ENCODE assay signal across 23 cellular contexts in genomic region chr10:66259836-66260235, GRCh38.
A peak's percentile ranks its signal among the peaks of the same experiment; 100 is the strongest.
DNase-seq lines count a peak whose midpoint lies in the region; ATAC-seq and TF ChIP-seq lines count a peak whose summit lies in the region.
"Had no signal": no experiment of that assay in that cellular context is flagged by ENCODE, and none has a peak within 500 bp of the region (broad histone marks: within the 10 kb centered on the region; RNA-seq: fewer than 3 reads in every experiment).

No MANE protein-coding gene starts in this region.

- no peaks in the 10 kb centered on the region for H3K36me3 Mint-ChIP-seq in stimulated activated naive B cell treated with anti-CD40 and anti-IgM and Interleukin-4, amounts not matched to agents 10 μg/mL and 1 μg/mL and 100 μg/mL, for 72 hours
- no peaks in the 10 kb centered on the region for H3K36me3 Mint-ChIP-seq in stimulated activated effector memory CD8-positive, alpha-beta T cell treated with anti-CD3 and anti-CD28 coated beads, Interleukin-12 subunit alpha, Interleukin-12 subunit beta, amount 100 ng/mL, for 72 hours
- H3K36me3 Mint-ChIP-seq: CD4-positive, alpha-beta memory T cell; IgD-negative memory B cell had no signal

- no peaks in the 10 kb centered on the region for H3K27me3 ChIP-seq in tibial artery
- H3K27me3 ChIP-seq: BLaER1 treated with 17β-estradiol and CSF1 and Interleukin-3, amounts not matched to agents 10 nM and 100 nM had no signal

- ATAC-seq in HG02623 (IDR thresholded peaks at IDR 0.05; ENCODE audit: unreplicated experiment): peak; percentile 44
- peak; percentile 50 to 53 for ATAC-seq in stimulated activated naive B cell treated with anti-CD40 and anti-IgM and Interleukin-4, amounts not matched to agents 10 μg/mL and 1 μg/mL and 100 μg/mL, for 72 hours (replicated peaks)
- ATAC-seq in stimulated activated effector memory CD8-positive, alpha-beta T cell treated with anti-CD3 and anti-CD28 coated beads, Interleukin-12 subunit alpha, Interleukin-12 subunit beta, amount 100 ng/mL, for 72 hours: no peak
- ATAC-seq in HG02840 (IDR thresholded peaks at IDR 0.05; ENCODE audit: low FRiP score, unreplicated experiment): no peak

- no peaks in the 10 kb centered on the region for H3K27me3 Mint-ChIP-seq in stimulated activated naive B cell treated with anti-CD40 and anti-IgM and Interleukin-4, amounts not matched to agents 10 μg/mL and 1 μg/mL and 100 μg/mL, for 72 hours
- H3K27me3 Mint-ChIP-seq: CD4-positive, alpha-beta memory T cell; IgD-negative memory B cell had no signal

- DNase-seq in NOMO-1 treated with DMSO at 0.1 percent for 48 hours (lab: John Stamatoyannopoulos, UW; ENCODE audit: unreplicated experiment): peak; percentile 3
- no peak for DNase-seq in NOMO-1 treated with dmso at 0.1 percent for 144 hours (lab: John Stamatoyannopoulos, UW; ENCODE audit: unreplicated experiment)
- DNase-seq in MV-4-11 (lab: John Stamatoyannopoulos, UW): peak; percentile 75
- no peak for DNase-seq in stimulated activated naive B cell treated with anti-CD40 and anti-IgM and Interleukin-4, amounts not matched to agents 10 μg/mL and 1 μg/mL and 100 μg/mL, for 72 hours
- no peak for DNase-seq in stimulated activated effector memory CD8-positive, alpha-beta T cell treated with anti-CD3 and anti-CD28 coated beads, Interleukin-12 subunit alpha, Interleukin-12 subunit beta, amount 100 ng/mL, for 72 hours (ENCODE audit: low spot score in 2 of 2)
- DNase-seq in tibial artery: no peak
- DNase-seq: 8988T; Calu3; CD4-positive, alpha-beta memory T cell; DMS153; GOT3; NCI-H1417; NCI-H187; NCI-H446 treated with DMSO at 0.1 percent for 48 hours; NCI-H526 treated with DMSO at 0.1 percent for 48 hours; SHP77 treated with DMSO at 0.1 percent for 48 hours; T-helper 1 cell had no signal

- no peak overlapping the region for H3K4me3 ChIP-seq in tibial artery
- H3K4me3 ChIP-seq: BLaER1 treated with 17β-estradiol and CSF1 and Interleukin-3, amounts not matched to agents 10 nM and 100 nM; SK-N-MC had no signal

- no peaks in the 10 kb centered on the region for H3K36me3 ChIP-seq in tibial artery
- H3K36me3 ChIP-seq: BLaER1 treated with 17β-estradiol and CSF1 and Interleukin-3, amounts not matched to agents 10 nM and 100 nM had no signal

- H3K9me3 ChIP-seq in tibial artery: no peaks in the 10 kb centered on the region

- H3K27ac Mint-ChIP-seq in stimulated activated naive B cell treated with anti-CD40 and anti-IgM and Interleukin-4, amounts not matched to agents 10 μg/mL and 1 μg/mL and 100 μg/mL, for 72 hours: no peak overlapping the region
- H3K27ac Mint-ChIP-seq in stimulated activated effector memory CD8-positive, alpha-beta T cell treated with anti-CD3 and anti-CD28 coated beads, Interleukin-12 subunit alpha, Interleukin-12 subunit beta, amount 100 ng/mL, for 72 hours: no peak overlapping the region
- H3K27ac Mint-ChIP-seq: CD4-positive, alpha-beta memory T cell; IgD-negative memory B cell had no signal

- intact Hi-C loops in tibial artery (cut with DNase I; ENCODE audit: low total_unique reads): no loop called here

- no peaks in the 10 kb centered on the region for H3K4me1 Mint-ChIP-seq in stimulated activated naive B cell treated with anti-CD40 and anti-IgM and Interleukin-4, amounts not matched to agents 10 μg/mL and 1 μg/mL and 100 μg/mL, for 72 hours
- H3K4me1 Mint-ChIP-seq in stimulated activated effector memory CD8-positive, alpha-beta T cell treated with anti-CD3 and anti-CD28 coated beads, Interleukin-12 subunit alpha, Interleukin-12 subunit beta, amount 100 ng/mL, for 72 hours: no peaks in the 10 kb centered on the region
- H3K4me1 Mint-ChIP-seq: CD4-positive, alpha-beta memory T cell; IgD-negative memory B cell had no signal

- no peak overlapping the region for H3K27ac ChIP-seq in tibial artery
- H3K27ac ChIP-seq: BLaER1 treated with 17β-estradiol and CSF1 and Interleukin-3, amounts not matched to agents 10 nM and 100 nM; RWPE1; SK-N-MC had no signal

- H3K9me3 Mint-ChIP-seq in stimulated activated naive B cell treated with anti-CD40 and anti-IgM and Interleukin-4, amounts not matched to agents 10 μg/mL and 1 μg/mL and 100 μg/mL, for 72 hours: peaks cover 4 to 7% of the 10 kb centered on the region in 2 donors
- peaks cover 13% of the 10 kb centered on the region for H3K9me3 Mint-ChIP-seq in stimulated activated effector memory CD8-positive, alpha-beta T cell treated with anti-CD3 and anti-CD28 coated beads, Interleukin-12 subunit alpha, Interleukin-12 subunit beta, amount 100 ng/mL, for 72 hours

- no peaks in the 10 kb centered on the region for H3K4me1 ChIP-seq in tibial artery

- TF ChIP-seq CTCF in tibial artery (IDR thresholded peaks at IDR 0.05): no peak

- H3K4me3 Mint-ChIP-seq in stimulated activated naive B cell treated with anti-CD40 and anti-IgM and Interleukin-4, amounts not matched to agents 10 μg/mL and 1 μg/mL and 100 μg/mL, for 72 hours: no peak overlapping the region
- H3K4me3 Mint-ChIP-seq in stimulated activated effector memory CD8-positive, alpha-beta T cell treated with anti-CD3 and anti-CD28 coated beads, Interleukin-12 subunit alpha, Interleukin-12 subunit beta, amount 100 ng/mL, for 72 hours: no peak overlapping the region
- H3K4me3 Mint-ChIP-seq: CD4-positive, alpha-beta memory T cell; IgD-negative memory B cell had no signal

Comparison
In these comparisons a context has a peak if more than half of its experiments do, and no peak if none do; other contexts are left out.
1. DNase-seq: peak in NOMO-1 treated with DMSO at 0.1 percent for 48 hours (single experiment) and MV-4-11 (single experiment); none in NOMO-1 treated with dmso at 0.1 percent for 144 hours (single experiment), stimulated activated naive B cell treated with anti-CD40 and anti-IgM and Interleukin-4, amounts not matched to agents 10 μg/mL and 1 μg/mL and 100 μg/mL, for 72 hours (single experiment), stimulated activated effector memory CD8-positive, alpha-beta T cell treated with anti-CD3 and anti-CD28 coated beads, Interleukin-12 subunit alpha, Interleukin-12 subunit beta, amount 100 ng/mL, for 72 hours (0 of 2) and tibial artery (0 of 2).
2. ATAC-seq: peak in HG02623 (single experiment) and stimulated activated naive B cell treated with anti-CD40 and anti-IgM and Interleukin-4, amounts not matched to agents 10 μg/mL and 1 μg/mL and 100 μg/mL, for 72 hours (2 of 2); none in stimulated activated effector memory CD8-positive, alpha-beta T cell treated with anti-CD3 and anti-CD28 coated beads, Interleukin-12 subunit alpha, Interleukin-12 subunit beta, amount 100 ng/mL, for 72 hours (single experiment) and HG02840 (single experiment).